In the genomic region with DNA sequence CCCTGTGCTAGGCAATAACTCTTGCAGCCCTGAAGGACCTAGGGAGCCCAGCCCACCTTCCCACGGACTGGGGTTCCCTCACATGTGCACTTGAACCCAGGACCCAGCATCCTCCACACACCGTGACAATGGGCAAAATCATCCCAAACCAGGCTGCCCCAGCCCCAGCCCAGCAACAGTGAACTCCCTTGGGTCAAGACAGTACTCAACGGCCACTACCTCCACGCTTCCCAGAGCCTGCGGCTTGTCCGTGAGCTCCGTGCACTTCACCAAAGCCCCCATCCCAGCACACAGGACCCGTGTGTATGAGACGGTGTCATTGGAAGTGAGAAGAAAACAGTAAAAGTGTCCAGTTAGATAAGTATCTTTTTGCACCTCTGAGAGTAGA, we compare ENCODE assay signal across 16 cellular contexts.
"Had no signal": no experiment of that assay in that cellular context is flagged by ENCODE, and none has a peak within 500 bp of the region (broad histone marks: within the 10 kb centered on the region; RNA-seq: fewer than 3 reads in every experiment).

No MANE protein-coding gene starts in this region.

- H3K4me3 ChIP-seq: left lung, lung, mucosa of descending colon, thyroid gland had no signal

- H3K9me3 ChIP-seq: left lung, mucosa of descending colon, thyroid gland had no signal

- H3K27me3 ChIP-seq: left lung, thyroid gland had no signal

- DNase-seq: activated CD4-positive, alpha-beta T cell treated with anti-CD3 and anti-CD28 coated beads for 36 hours; activated CD4-positive, alpha-beta T cell treated with anti-CD3 and anti-CD28 coated beads, Interleukin-2, amount 50 U/mL, for 48 hours; activated CD4-positive, CD25-positive, alpha-beta regulatory T cell; activated naive CD8-positive, alpha-beta T cell treated with anti-CD3 and anti-CD28 coated beads, Interleukin-2, amount 50 U/mL, for 24 hours; activated T-cell treated with anti-CD3 and anti-CD28 coated beads, Interleukin-2, amount 50 U/mL, for 4 hours; central memory CD4-positive, alpha-beta T cell; endodermal cell; foreskin melanocyte; kidney glomerular epithelial cell; mucosa of descending colon; retina; stimulated activated CD4-positive, alpha-beta T cell treated with anti-CD3 and anti-CD28 coated beads, Interleukin-4, amount 100 ng/mL, for 1 hour; T-helper 1 cell; thyroid gland had no signal

- H3K27ac ChIP-seq: thyroid gland had no signal

- H3K4me1 ChIP-seq: left lung had no signal
